In genomic region chr20:38221041-38221589, GRCh38 we compare ENCODE assay signal across 1 cellular context.
TF ChIP-seq lines count a peak whose summit lies in the region.

No MANE protein-coding gene starts in this region.

TF ChIP-seq in GM23338, 12 proteins besides CTCF, POLR2A, EP300 and RAD21 (continued from another document):
- TF ChIP-seq, protein P1, sequence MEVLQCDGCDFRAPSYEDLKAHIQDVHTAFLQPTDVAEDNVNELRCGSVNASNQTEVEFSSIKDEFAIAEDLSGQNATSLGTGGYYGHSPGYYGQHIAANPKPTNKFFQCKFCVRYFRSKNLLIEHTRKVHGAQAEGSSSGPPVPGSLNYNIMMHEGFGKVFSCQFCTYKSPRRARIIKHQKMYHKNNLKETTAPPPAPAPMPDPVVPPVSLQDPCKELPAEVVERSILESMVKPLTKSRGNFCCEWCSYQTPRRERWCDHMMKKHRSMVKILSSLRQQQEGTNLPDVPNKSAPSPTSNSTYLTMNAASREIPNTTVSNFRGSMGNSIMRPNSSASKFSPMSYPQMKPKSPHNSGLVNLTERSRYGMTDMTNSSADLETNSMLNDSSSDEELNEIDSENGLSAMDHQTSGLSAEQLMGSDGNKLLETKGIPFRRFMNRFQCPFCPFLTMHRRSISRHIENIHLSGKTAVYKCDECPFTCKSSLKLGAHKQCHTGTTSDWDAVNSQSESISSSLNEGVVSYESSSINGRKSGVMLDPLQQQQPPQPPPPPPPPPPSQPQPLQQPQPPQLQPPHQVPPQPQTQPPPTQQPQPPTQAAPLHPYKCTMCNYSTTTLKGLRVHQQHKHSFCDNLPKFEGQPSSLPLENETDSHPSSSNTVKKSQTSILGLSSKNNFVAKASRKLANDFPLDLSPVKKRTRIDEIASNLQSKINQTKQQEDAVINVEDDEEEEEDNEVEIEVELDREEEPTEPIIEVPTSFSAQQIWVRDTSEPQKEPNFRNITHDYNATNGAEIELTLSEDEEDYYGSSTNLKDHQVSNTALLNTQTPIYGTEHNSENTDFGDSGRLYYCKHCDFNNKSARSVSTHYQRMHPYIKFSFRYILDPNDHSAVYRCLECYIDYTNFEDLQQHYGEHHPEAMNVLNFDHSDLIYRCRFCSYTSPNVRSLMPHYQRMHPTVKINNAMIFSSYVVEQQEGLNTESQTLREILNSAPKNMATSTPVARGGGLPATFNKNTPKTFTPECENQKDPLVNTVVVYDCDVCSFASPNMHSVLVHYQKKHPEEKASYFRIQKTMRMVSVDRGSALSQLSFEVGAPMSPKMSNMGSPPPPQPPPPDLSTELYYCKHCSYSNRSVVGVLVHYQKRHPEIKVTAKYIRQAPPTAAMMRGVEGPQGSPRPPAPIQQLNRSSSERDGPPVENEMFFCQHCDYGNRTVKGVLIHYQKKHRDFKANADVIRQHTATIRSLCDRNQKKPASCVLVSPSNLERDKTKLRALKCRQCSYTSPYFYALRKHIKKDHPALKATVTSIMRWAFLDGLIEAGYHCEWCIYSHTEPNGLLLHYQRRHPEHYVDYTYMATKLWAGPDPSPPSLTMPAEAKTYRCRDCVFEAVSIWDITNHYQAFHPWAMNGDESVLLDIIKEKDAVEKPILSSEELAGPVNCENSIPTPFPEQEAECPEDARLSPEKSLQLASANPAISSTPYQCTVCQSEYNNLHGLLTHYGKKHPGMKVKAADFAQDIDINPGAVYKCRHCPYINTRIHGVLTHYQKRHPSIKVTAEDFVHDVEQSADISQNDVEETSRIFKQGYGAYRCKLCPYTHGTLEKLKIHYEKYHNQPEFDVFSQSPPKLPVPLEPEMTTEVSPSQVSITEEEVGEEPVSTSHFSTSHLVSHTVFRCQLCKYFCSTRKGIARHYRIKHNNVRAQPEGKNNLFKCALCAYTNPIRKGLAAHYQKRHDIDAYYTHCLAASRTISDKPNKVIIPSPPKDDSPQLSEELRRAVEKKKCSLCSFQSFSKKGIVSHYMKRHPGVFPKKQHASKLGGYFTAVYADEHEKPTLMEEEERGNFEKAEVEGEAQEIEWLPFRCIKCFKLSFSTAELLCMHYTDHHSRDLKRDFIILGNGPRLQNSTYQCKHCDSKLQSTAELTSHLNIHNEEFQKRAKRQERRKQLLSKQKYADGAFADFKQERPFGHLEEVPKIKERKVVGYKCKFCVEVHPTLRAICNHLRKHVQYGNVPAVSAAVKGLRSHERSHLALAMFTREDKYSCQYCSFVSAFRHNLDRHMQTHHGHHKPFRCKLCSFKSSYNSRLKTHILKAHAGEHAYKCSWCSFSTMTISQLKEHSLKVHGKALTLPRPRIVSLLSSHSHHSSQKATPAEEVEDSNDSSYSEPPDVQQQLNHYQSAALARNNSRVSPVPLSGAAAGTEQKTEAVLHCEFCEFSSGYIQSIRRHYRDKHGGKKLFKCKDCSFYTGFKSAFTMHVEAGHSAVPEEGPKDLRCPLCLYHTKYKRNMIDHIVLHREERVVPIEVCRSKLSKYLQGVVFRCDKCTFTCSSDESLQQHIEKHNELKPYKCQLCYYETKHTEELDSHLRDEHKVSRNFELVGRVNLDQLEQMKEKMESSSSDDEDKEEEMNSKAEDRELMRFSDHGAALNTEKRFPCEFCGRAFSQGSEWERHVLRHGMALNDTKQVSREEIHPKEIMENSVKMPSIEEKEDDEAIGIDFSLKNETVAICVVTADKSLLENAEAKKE (CRISPR knock-in tag; IDR thresholded peaks at IDR 0.05), result no peak
- TF ChIP-seq CREB1 (CRISPR knock-in tag; IDR thresholded peaks at IDR 0.05; ENCODE audit: low read depth), result no peak
- TF ChIP-seq ZNF114 (CRISPR knock-in tag; IDR thresholded peaks at IDR 0.05), result no peak
